In the genomic region with DNA sequence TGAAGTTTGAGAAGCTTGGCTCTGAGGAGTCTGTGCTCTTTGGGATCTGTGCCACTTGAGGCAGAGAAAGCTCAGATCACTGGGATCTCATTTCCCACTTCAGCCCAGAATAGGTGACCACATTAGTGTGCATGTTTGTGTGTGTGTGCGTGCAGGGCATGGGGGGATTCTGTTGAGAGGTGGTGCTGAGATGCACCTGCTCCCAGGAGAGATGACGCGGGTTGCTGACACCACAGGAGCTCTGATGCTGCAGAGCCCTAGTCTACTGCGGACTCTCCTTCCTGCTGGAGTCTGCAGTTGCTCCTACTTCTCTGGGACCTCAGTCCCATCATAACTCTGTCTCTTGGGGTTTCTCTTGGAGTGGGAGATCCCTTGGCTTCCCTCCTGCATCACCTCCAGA, we compare ENCODE assay signal across 24 cellular contexts. TPM values are rescaled to one million over a fixed set of nuclear protein-coding genes. Genes with fewer than 3 reads are reported as not detected.
DNase-seq lines count a peak whose midpoint lies in the region; ATAC-seq, FAIRE-seq and TF ChIP-seq lines count a peak whose summit lies in the region.
"Had no signal": no experiment of that assay in that cellular context is flagged by ENCODE, and none has a peak within 500 bp of the region (broad histone marks: within the 10 kb centered on the region; RNA-seq: fewer than 3 reads in every experiment).

No MANE protein-coding gene starts in this region.

- CTCF ChIA-PET in GM12878 (lab: Yijun Ruan, JAX), result interaction anchor here (0.6 to 0.9 kb wide), 2 partner anchors 9 to 508 kb away, joined by 3 read pairs; no protein-coding TSS in a partner anchor

- TF ChIP-seq EP300 in GM12878 (IDR thresholded peaks at IDR 0.05; ENCODE audit: borderline replicate concordance in 1 of 2, control insufficient read depth in 1 of 2, low read depth in 2 of 2, low read length in 2 of 2), result no peak

- H3K9me3 Mint-ChIP-seq in stimulated activated memory B cell treated with anti-CD40 and anti-IgM and Interleukin-4, amounts not matched to agents 10 μg/mL and 1 μg/mL and 100 μg/mL, for 72 hours, result no peaks in the 10 kb centered on the region
- no peaks in the 10 kb centered on the region for H3K9me3 Mint-ChIP-seq in type B pancreatic cell
- peaks cover 0 to 6% (median 0%) of the 10 kb centered on the region in 9 donors for H3K9me3 Mint-ChIP-seq in naive thymus-derived CD8-positive, alpha-beta T cell

- no peak for FAIRE-seq in GM12878 (lab: Jason Lieb, UNC)
- FAIRE-seq: A204.1, G401.6, GM12892, GM18507 had no signal

- H3K27ac Mint-ChIP-seq in stimulated activated memory B cell treated with anti-CD40 and anti-IgM and Interleukin-4, amounts not matched to agents 10 μg/mL and 1 μg/mL and 100 μg/mL, for 72 hours, result peak overlapping the region; percentile 16
- no peak overlapping the region for H3K27ac Mint-ChIP-seq in type B pancreatic cell
- H3K27ac Mint-ChIP-seq in naive thymus-derived CD8-positive, alpha-beta T cell, result no peak overlapping the region
- H3K27ac Mint-ChIP-seq: CD14-positive monocyte; CD4-positive, alpha-beta memory T cell; CD4-positive, CD25-positive, alpha-beta regulatory T cell; CD8-positive, alpha-beta memory T cell had no signal

- no peak overlapping the region for H3K27ac ChIP-seq in GM12878 (ENCODE audit: control insufficient read depth, insufficient read depth)
- H3K27ac ChIP-seq: BLaER1 had no signal

- H3K27me3 Mint-ChIP-seq in stimulated activated memory B cell treated with anti-CD40 and anti-IgM and Interleukin-4, amounts not matched to agents 10 μg/mL and 1 μg/mL and 100 μg/mL, for 72 hours, result peaks cover 42% of the 10 kb centered on the region
- H3K27me3 Mint-ChIP-seq in type B pancreatic cell, result peaks cover 83% of the 10 kb centered on the region
- peaks cover 15 to 51% (median 32%) of the 10 kb centered on the region in 5 donors for H3K27me3 Mint-ChIP-seq in naive thymus-derived CD8-positive, alpha-beta T cell

- RAD21 ChIA-PET in GM12878 (lab: Charles Lee; ENCODE audit: unreplicated experiment), result no interaction called here

- ATAC-seq in GM12878 (no peak), HG02981 (IDR thresholded peaks at IDR 0.05; ENCODE audit: unreplicated experiment) (no peak)
- ATAC-seq in stimulated activated memory B cell treated with anti-CD40 and anti-IgM and Interleukin-4, amounts not matched to agents 10 μg/mL and 1 μg/mL and 100 μg/mL, for 72 hours, result peak; percentile 56
- no peak for ATAC-seq in naive thymus-derived CD8-positive, alpha-beta T cell

- TF ChIP-seq POLR2A in GM12878 (IDR thresholded peaks at IDR 0.05; ENCODE audit: low read depth, low read length), result no peak

- TF ChIP-seq CTCF in GM12878 (IDR thresholded peaks at IDR 0.05 in 2 of 3, conservative IDR thresholded peaks at IDR 0.05 in 1 of 3; ENCODE audit: control insufficient read depth in 2 of 3, extremely low read depth in 1 of 3, insufficient read depth in 1 of 3, low read depth in 3 of 3, low read length in 3 of 3), result no peak
- no peak for TF ChIP-seq CTCF in type B pancreatic cell (conservative IDR thresholded peaks at IDR 0.05)

- in situ Hi-C loops in GM12878 (cut with MboI), result no loop called here

- intact Hi-C loops in GM12878 (cut with micrococcal nuclease; ENCODE audit: unreplicated experiment), result no loop called here

- no peak overlapping the region for H2AFZ ChIP-seq in GM12878 (ENCODE audit: control insufficient read depth, low read depth, low read length)

- H3K4me3 Mint-ChIP-seq in stimulated activated memory B cell treated with anti-CD40 and anti-IgM and Interleukin-4, amounts not matched to agents 10 μg/mL and 1 μg/mL and 100 μg/mL, for 72 hours, result no peak overlapping the region
- H3K4me3 Mint-ChIP-seq in type B pancreatic cell, result no peak overlapping the region
- no peak overlapping the region for H3K4me3 Mint-ChIP-seq in naive thymus-derived CD8-positive, alpha-beta T cell
- H3K4me3 Mint-ChIP-seq: CD14-positive monocyte; CD4-positive, alpha-beta memory T cell; CD4-positive, CD25-positive, alpha-beta regulatory T cell; CD8-positive, alpha-beta memory T cell had no signal

- no peak overlapping the region for H3K4me2 ChIP-seq in GM12878 (ENCODE audit: control insufficient read depth, insufficient read depth)
- H3K4me2 ChIP-seq: BLaER1 had no signal

- BruUV-seq in GM12878 (replicated peaks; lab: Mats Ljungman, UMichigan), result no TSS peak

- SMC1A ChIA-PET in GM12878 (lab: Charles Lee; ENCODE audit: uncharacterized antibody, unreplicated experiment), result interaction anchor here (1.2 kb wide), 1 partner anchor 13 kb away, joined by 3 read pairs; no protein-coding TSS in a partner anchor

- no peak for TF ChIP-seq RAD21 in GM12878 (IDR thresholded peaks at IDR 0.05; ENCODE audit: insufficient read depth, low read depth, low read length)

- H4K20me1 ChIP-seq in GM12878 (ENCODE audit: control insufficient read depth, insufficient read depth), result no peaks in the 10 kb centered on the region
- H4K20me1 ChIP-seq: BLaER1 had no signal

- no peak overlapping the region for H3K4me3 ChIP-seq in GM12878
- H3K4me3 ChIP-seq: BLaER1 had no signal

- no peaks in the 10 kb centered on the region for H3K9me3 ChIP-seq in GM12878 (replicated peaks; ENCODE audit: control insufficient read depth, insufficient read depth, low read length)
- H3K9me3 ChIP-seq: BE2C, BLaER1 had no signal

- POLR2A ChIA-PET in GM12878 (lab: Charles Lee), result interaction anchor here (1.0 kb wide), 1 partner anchor 24 kb away, joined by 3 read pairs; no protein-coding TSS in a partner anchor
- POLR2A ChIA-PET in naive thymus-derived CD8-positive, alpha-beta T cell (lab: Charles Lee), result no interaction called here

- H3K27me3 ChIP-seq in GM12878 (replicated peaks in 1 of 2; ENCODE audit: control insufficient read depth in 2 of 2, insufficient read depth in 2 of 2, low read length in 1 of 2), result 0 out of 4 replicates have a peak, but pooled peaks cover 2 to 3% of the 10 kb centered on the region in 2 experiments
- H3K27me3 ChIP-seq: BE2C, BLaER1 had no signal

- no peaks in the 10 kb centered on the region for H3K79me2 ChIP-seq in GM12878 (ENCODE audit: control insufficient read depth, insufficient read depth, low read length)

- DNase-seq in GM12878 (ENCODE audit: low read depth, low spot score), result no peak
- peak; percentile 16 for DNase-seq in type B pancreatic cell (ENCODE audit: extremely low spot score, unreplicated experiment)
- no peak for DNase-seq in DMS 273 treated with DMSO at 0.1 percent for 48 hours (lab: John Stamatoyannopoulos, UW)
- no peak for DNase-seq in naive thymus-derived CD8-positive, alpha-beta T cell
- DNase-seq: 8988T; ACHN; BE2C; C1 segment of cervical spinal cord; CD4-positive, alpha-beta memory T cell; CD4-positive, CD25-positive, alpha-beta regulatory T cell; CD8-positive, alpha-beta memory T cell; COR-L47; DMS79 treated with DMSO at 0.1 percent for 48 hours; GF-D8 had no signal

- no peaks in the 10 kb centered on the region for H3K36me3 Mint-ChIP-seq in stimulated activated memory B cell treated with anti-CD40 and anti-IgM and Interleukin-4, amounts not matched to agents 10 μg/mL and 1 μg/mL and 100 μg/mL, for 72 hours
- H3K36me3 Mint-ChIP-seq in type B pancreatic cell, result no peaks in the 10 kb centered on the region
- no peaks in the 10 kb centered on the region for H3K36me3 Mint-ChIP-seq in naive thymus-derived CD8-positive, alpha-beta T cell
- H3K36me3 Mint-ChIP-seq: CD14-positive monocyte; CD4-positive, alpha-beta memory T cell; CD4-positive, CD25-positive, alpha-beta regulatory T cell; CD8-positive, alpha-beta memory T cell had no signal

- H3K4me1 Mint-ChIP-seq in stimulated activated memory B cell treated with anti-CD40 and anti-IgM and Interleukin-4, amounts not matched to agents 10 μg/mL and 1 μg/mL and 100 μg/mL, for 72 hours, result no peaks in the 10 kb centered on the region
- no peaks in the 10 kb centered on the region for H3K4me1 Mint-ChIP-seq in type B pancreatic cell (ENCODE audit: unreplicated experiment)
- no peaks in the 10 kb centered on the region for H3K4me1 Mint-ChIP-seq in naive thymus-derived CD8-positive, alpha-beta T cell
- H3K4me1 Mint-ChIP-seq: CD14-positive monocyte; CD4-positive, alpha-beta memory T cell; CD4-positive, CD25-positive, alpha-beta regulatory T cell; CD8-positive, alpha-beta memory T cell had no signal

- H3K36me3 ChIP-seq in GM12878 (ENCODE audit: control insufficient read depth in 2 of 2, insufficient read depth in 2 of 2, low read length in 1 of 2), result no peaks in the 10 kb centered on the region
- H3K36me3 ChIP-seq: BE2C, BLaER1 had no signal

- no peaks in the 10 kb centered on the region for H3K4me1 ChIP-seq in GM12878 (ENCODE audit: control insufficient read depth, insufficient read depth, low read length)
- H3K4me1 ChIP-seq: BE2C, BLaER1 had no signal

- H3K9ac ChIP-seq in GM12878 (ENCODE audit: control insufficient read depth, insufficient read depth, low read length), result no peak overlapping the region
- H3K9ac ChIP-seq: BLaER1 had no signal

- WGBS in GM12878 (ENCODE audit: insufficient coverage, insufficient replicate concordance, low lambda C conversion rate, missing lambda C conversion rate), result 24% methylated on average over 4 of the region's 4 CpGs

TF ChIP-seq in GM12878, 131 proteins besides CTCF, POLR2A, EP300 and RAD21:
- TF ChIP-seq RUNX3 (IDR thresholded peaks at IDR 0.05; ENCODE audit: low read length) (0 out of 2 replicates have a peak, but pooled peaks have one; percentile 7), MEF2A (IDR thresholded peaks at IDR 0.05; ENCODE audit: insufficient read depth, low read depth, low read length) (no peak)

RNA-seq across cellular contexts. Expression of a gene that starts 14.7 kb away (rescaled TPM):
- not detected in 2 replicates for total RNA-seq in GM12878 (2013; cell fraction: nucleolus; rRNA removed)
- total RNA-seq in GM12878 (2014; rRNA removed) (not detected in 2 replicates), GM12878 (2014; rRNA removed; fragmentation: Illumina TruSeq; extraction: Trizol) (not detected in 2 replicates), GM12878 (2021) (not detected in 2 replicates), type B pancreatic cell (ENCODE audit: low replicate concordance) (1.1 and 2.7 TPM in 2 replicates)
- polyA plus RNA-seq in GM12878 (2011; ENCODE audit: low read depth), result 0.04 TPM
- polyA plus RNA-seq in GM12878 (2011; rRNA removed) (not detected in 2 replicates), GM12878 (2014; fragmentation: Illumina TruSeq; extraction: Trizol) (not detected in 2 replicates), GM12878 (2014; fragmentation: Nextera tagmentation; extraction: Ambion mirVana) (under 1 TPM; under 0.01 to 0.02 TPM), GM12878 (2014; rRNA removed) (not detected in 2 replicates), GM12878 (2016; fragmentation: Nextera tagmentation; extraction: Ambion mirVana) (under 1 TPM in 1 of 2 experiments, not detected in 1; 0.03 TPM)
- polyA plus RNA-seq in GM12878 (2011; cell fraction: cytosol; rRNA removed), result not detected in 2 replicates
- polyA plus RNA-seq in GM12878 (2011; cell fraction: nucleus; rRNA removed), result not detected in 2 replicates
- 0.01 and 0.03 TPM in 2 replicates for polyA plus RNA-seq in GM12878 (2012)
- polyA minus RNA-seq in GM12878 (2011; rRNA and poly(A)+ RNA removed), result not detected in 2 replicates
- polyA minus RNA-seq in GM12878 (2011; cell fraction: cytosol; rRNA and poly(A)+ RNA removed), result not detected in 2 replicates
- polyA minus RNA-seq in GM12878 (2011; cell fraction: nucleus; rRNA and poly(A)+ RNA removed), result not detected in 2 replicates
- total RNA-seq in naive thymus-derived CD8-positive, alpha-beta T cell, result not detected
- polyA plus RNA-seq in naive thymus-derived CD8-positive, alpha-beta T cell, result not detected
- total RNA-seq: A673; CD4-positive, alpha-beta memory T cell; CD4-positive, CD25-positive, alpha-beta regulatory T cell; CD8-positive, alpha-beta memory T cell had no signal
- polyA plus RNA-seq: AG04450; CD14-positive monocyte; CD4-positive, alpha-beta memory T cell; CD4-positive, CD25-positive, alpha-beta regulatory T cell; CD8-positive, alpha-beta memory T cell had no signal
